ENCODE assay signal across 37 cellular contexts in genomic region chr5:150134198-150134588, GRCh38. TPM values are rescaled to one million over a fixed set of nuclear protein-coding genes. Genes with fewer than 3 reads are reported as not detected.
DNase-seq lines count a peak whose midpoint lies in the region; FAIRE-seq and TF ChIP-seq lines count a peak whose summit lies in the region.
"Had no signal": no experiment of that assay in that cellular context is flagged by ENCODE, and none has a peak within 500 bp of the region (broad histone marks: within the 10 kb centered on the region; RNA-seq: fewer than 3 reads in every experiment).

No MANE protein-coding gene starts in this region.

- no peaks in the 10 kb centered on the region for H3K9me1 ChIP-seq in endothelial cell of umbilical vein (replicated peaks; ENCODE audit: control insufficient read depth, extremely low read depth, insufficient read depth, low read length)

- H3K9me3 ChIP-seq in left ventricle myocardium inferior (replicated peaks) (no peaks in the 10 kb centered on the region), endothelial cell of umbilical vein (replicated peaks; ENCODE audit: control insufficient read depth, insufficient read depth, low read length) (no peaks in the 10 kb centered on the region), osteoblast (ENCODE audit: low read depth, low read length) (no peaks in the 10 kb centered on the region)
- H3K9me3 ChIP-seq: HAP-1, psoas muscle had no signal

- no peak for FAIRE-seq in endothelial cell of umbilical vein (lab: Jason Lieb, UNC)
- FAIRE-seq: GM12878, keratinocyte had no signal

- intact Hi-C loops in left ventricle myocardium inferior (cut with micrococcal nuclease) (no loop called here), cardiac septum (cut with DNase I) (loop anchor here (10.0 kb wide), 1 partner anchor 221 kb away; the partner anchor contains the start of gene TCOF1), endothelial cell of umbilical vein (cut with micrococcal nuclease) (loop anchor here (5.0 kb wide), 1 partner anchor 132 kb away; the partner anchor contains the start of genes HMGXB3 and TIGD6)

- H3K4me3 ChIP-seq in left ventricle myocardium inferior (no peak overlapping the region), endothelial cell of umbilical vein (replicated peaks in 1 of 3; ENCODE audit: insufficient read depth in 1 of 3, low read depth in 1 of 3, low read length in 3 of 3) (no peak overlapping the region), osteoblast (ENCODE audit: insufficient read depth, low read length) (no peak overlapping the region)
- H3K4me3 ChIP-seq: GM12878, HAP-1, psoas muscle had no signal

- no peaks in the 10 kb centered on the region for H4K20me1 ChIP-seq in endothelial cell of umbilical vein (replicated peaks; ENCODE audit: control insufficient read depth, extremely low read depth, insufficient read depth, low read length)
- H4K20me1 ChIP-seq in osteoblast (ENCODE audit: insufficient read depth, low read length): no peaks in the 10 kb centered on the region

- no peak overlapping the region for H3K4me2 ChIP-seq in endothelial cell of umbilical vein (ENCODE audit: insufficient read depth, low read length)
- H3K4me2 ChIP-seq in osteoblast (ENCODE audit: insufficient read depth, low read length): no peak overlapping the region

- DNase-seq in left ventricle myocardium inferior (no peak), cardiac septum (ENCODE audit: low spot score) (no peak), endothelial cell of umbilical vein (ENCODE audit: low read depth, low spot score) (peak; percentile 39), osteoblast (ENCODE audit: insufficient read length, low spot score, missing footprints) (peak; percentile 69), NCI-H526 (lab: John Stamatoyannopoulos, UW) (no peak), NCI-H146 treated with DMSO at 0.1 percent for 48 hours (lab: John Stamatoyannopoulos, UW; ENCODE audit: unreplicated experiment) (no peak), COLO829 (ENCODE audit: low spot score) (no peak), NCI-H2029 (lab: John Stamatoyannopoulos, UW) (no peak)
- DNase-seq: activated CD4-positive, alpha-beta T cell treated with anti-CD3 and anti-CD28 coated beads, Interleukin-2, amount 50 U/mL, for 48 hours; activated CD4-positive, CD25-positive, alpha-beta regulatory T cell treated with anti-CD3 and anti-CD28 coated beads, Interleukin-2, amount 50 U/mL, for 72 hours; activated gamma-delta T cell treated with Interleukin-2 at 50 U/mL for 16 hours; activated naive CD8-positive, alpha-beta T cell treated with anti-CD3 and anti-CD28 coated beads, Interleukin-2, amount 50 U/mL, for 24 hours; activated T-cell treated with anti-CD3 and anti-CD28 coated beads, Interleukin-2, amount 50 U/mL, for 48 hours; CD4-positive, alpha-beta T cell; cerebellar nuclear complex; EL; glutamatergic neuron; KG1; midbrain; naive B cell; NCI-H1105; NCI-H2081; NCI-H226; NCI-H69; nucleus accumbens; SHP77 treated with DMSO at 0.1 percent for 48 hours; stimulated activated CD4-positive, alpha-beta T cell treated with anti-CD3 and anti-CD28 coated beads, Interleukin-4, amount 100 ng/mL, for 24 hours had no signal

- BruUV-seq in endothelial cell of umbilical vein (replicated peaks; lab: Mats Ljungman, UMichigan): no TSS peak

- peaks cover 20% of the 10 kb centered on the region for H3K36me3 ChIP-seq in left ventricle myocardium inferior
- no peaks in the 10 kb centered on the region for H3K36me3 ChIP-seq in endothelial cell of umbilical vein (ENCODE audit: control insufficient read depth in 2 of 2, extremely low read depth in 1 of 2, insufficient read depth in 2 of 2, low read length in 2 of 2)
- peaks cover 73% of the 10 kb centered on the region for H3K36me3 ChIP-seq in osteoblast (ENCODE audit: insufficient read depth, low read length)
- H3K36me3 ChIP-seq: HAP-1 had no signal

- CTCF ChIA-PET in endothelial cell of umbilical vein (lab: Charles Lee): interaction anchor here (1.2 to 3.0 kb wide), 3 partner anchors 41 to 302 kb away, joined by 3 to 18 read pairs (median 7); no protein-coding TSS in a partner anchor

- no peak overlapping the region for H3K9ac ChIP-seq in endothelial cell of umbilical vein (replicated peaks; ENCODE audit: extremely low read depth, insufficient read depth, low read length)

- TF ChIP-seq CTCF in left ventricle myocardium inferior (IDR thresholded peaks at IDR 0.05; ENCODE audit: borderline replicate concordance) (no peak), endothelial cell of umbilical vein (IDR thresholded peaks at IDR 0.05; ENCODE audit: extremely low read depth in 1 of 2, insufficient read depth in 1 of 2, low read depth in 1 of 2, low read length in 2 of 2) (no peak), osteoblast (IDR thresholded peaks at IDR 0.05; ENCODE audit: extremely low read depth, low read depth, low read length) (no peak)

- peak overlapping the region; percentile 89 for H3K27ac ChIP-seq in left ventricle myocardium inferior (replicated peaks)
- no peak overlapping the region for H3K27ac ChIP-seq in endothelial cell of umbilical vein (ENCODE audit: insufficient read depth, low read depth, low read length)
- peak overlapping the region; percentile 60 for H3K27ac ChIP-seq in osteoblast (ENCODE audit: low read depth, low read length)
- H3K27ac ChIP-seq: HL-60, psoas muscle had no signal

- TF ChIP-seq POLR2A in endothelial cell of umbilical vein (IDR thresholded peaks at IDR 0.05; ENCODE audit: low read depth, low read length): no peak

- no peaks in the 10 kb centered on the region for H3K27me3 ChIP-seq in left ventricle myocardium inferior (ENCODE audit: low read depth)
- H3K27me3 ChIP-seq in endothelial cell of umbilical vein (ENCODE audit: control insufficient read depth in 2 of 2, insufficient read depth in 2 of 2, low read length in 2 of 2): peaks cover 0 to 6% of the 10 kb centered on the region in 2 experiments
- no peaks in the 10 kb centered on the region for H3K27me3 ChIP-seq in osteoblast (ENCODE audit: insufficient read depth, low read length)

- H3K4me1 ChIP-seq in left ventricle myocardium inferior: peaks cover 78% of the 10 kb centered on the region
- H3K4me1 ChIP-seq in endothelial cell of umbilical vein (ENCODE audit: control insufficient read depth, extremely low read depth, insufficient read depth, low read length): peaks cover 26% of the 10 kb centered on the region
- peaks cover 55% of the 10 kb centered on the region for H3K4me1 ChIP-seq in osteoblast (ENCODE audit: insufficient read depth, low read length)
- H3K4me1 ChIP-seq: HAP-1, psoas muscle had no signal

- POLR2A ChIA-PET in endothelial cell of umbilical vein (lab: Charles Lee): no interaction called here

- H2AFZ ChIP-seq in endothelial cell of umbilical vein (ENCODE audit: low read depth, low read length): no peak overlapping the region
- no peak overlapping the region for H2AFZ ChIP-seq in osteoblast (ENCODE audit: low read length)

- dilution Hi-C loops in endothelial cell of umbilical vein (cut with MboI; ENCODE audit: extremely low pct_ligation_motif_present, low sequenced_read_pairs): no loop called here

- H3K79me2 ChIP-seq in endothelial cell of umbilical vein (ENCODE audit: control insufficient read depth, insufficient read depth, low read length): no peaks in the 10 kb centered on the region
- H3K79me2 ChIP-seq in osteoblast (ENCODE audit: insufficient read depth, low read length): peaks cover 48% of the 10 kb centered on the region

RNA-seq across cellular contexts. Expression of gene PDGFRB, which starts 21.5 kb away (rescaled TPM):
- total RNA-seq in left ventricle myocardium inferior: 39.7 TPM
- total RNA-seq in cardiac septum: 54.6 TPM
- 1.0 and 1.7 TPM in 2 replicates for total RNA-seq in endothelial cell of umbilical vein
- polyA plus RNA-seq in endothelial cell of umbilical vein: 1.4 and 2.9 TPM in 2 replicates
- 1.5 TPM in 2 replicates for polyA plus RNA-seq in endothelial cell of umbilical vein (2011; cell fraction: cytosol; rRNA removed)
- 2.3 and 3.1 TPM in 2 replicates for polyA plus RNA-seq in endothelial cell of umbilical vein (2011; cell fraction: nucleus; rRNA removed)
- 0.29 and 0.93 TPM in 2 replicates for polyA plus RNA-seq in endothelial cell of umbilical vein (2012)
- 2.5 and 4.4 TPM in 2 replicates for polyA minus RNA-seq in endothelial cell of umbilical vein
- 1.7 TPM for polyA minus RNA-seq in endothelial cell of umbilical vein (2011; cell fraction: cytosol; rRNA and poly(A)+ RNA removed)
- polyA minus RNA-seq in endothelial cell of umbilical vein (2011; cell fraction: nucleus; rRNA and poly(A)+ RNA removed): 3.3 and 4.8 TPM in 2 replicates
- total RNA-seq in osteoblast: 531 and 567 TPM in 2 replicates
- total RNA-seq: CD4-positive, alpha-beta T cell had no signal

RNA-seq across cellular contexts. Expression of gene CDX1, which starts 32.4 kb away (rescaled TPM):
- total RNA-seq in left ventricle myocardium inferior (not detected), cardiac septum (0.16 TPM), endothelial cell of umbilical vein (not detected in 2 replicates), osteoblast (0.29 and 0.36 TPM in 2 replicates)
- polyA plus RNA-seq in endothelial cell of umbilical vein: not detected in 2 replicates
- polyA plus RNA-seq in endothelial cell of umbilical vein (2011; cell fraction: cytosol; rRNA removed): not detected in 2 replicates
- polyA plus RNA-seq in endothelial cell of umbilical vein (2011; cell fraction: nucleus; rRNA removed): not detected in 2 replicates
- polyA plus RNA-seq in endothelial cell of umbilical vein (2012): not detected in 2 replicates
- not detected in 2 replicates for polyA minus RNA-seq in endothelial cell of umbilical vein
- polyA minus RNA-seq in endothelial cell of umbilical vein (2011; cell fraction: cytosol; rRNA and poly(A)+ RNA removed): not detected
- not detected in 2 replicates for polyA minus RNA-seq in endothelial cell of umbilical vein (2011; cell fraction: nucleus; rRNA and poly(A)+ RNA removed)
- total RNA-seq: A172; CD4-positive, alpha-beta T cell; GM12878; lower leg skin; MCF 10A; psoas muscle; sciatic nerve; T-helper 2 cell treated with Interferon-gamma antibody and Interleukin-4, amounts not matched to agents 100 ng/mL and 5 ng/mL, for 36 hours had no signal
- polyA plus RNA-seq: GM12878, keratinocyte had no signal

RNA-seq across cellular contexts. Expression of gene CSF1R, which starts 47.8 kb away (rescaled TPM):
- total RNA-seq in left ventricle myocardium inferior (15.5 TPM), cardiac septum (11.9 TPM), endothelial cell of umbilical vein (not detected in 2 replicates), osteoblast (0.36 and 0.88 TPM in 2 replicates)
- not detected in 2 replicates for polyA plus RNA-seq in endothelial cell of umbilical vein
- not detected in 2 replicates for polyA plus RNA-seq in endothelial cell of umbilical vein (2011; cell fraction: cytosol; rRNA removed)
- not detected in 2 replicates for polyA plus RNA-seq in endothelial cell of umbilical vein (2011; cell fraction: nucleus; rRNA removed)
- polyA plus RNA-seq in endothelial cell of umbilical vein (2012): not detected in 2 replicates
- polyA minus RNA-seq in endothelial cell of umbilical vein: not detected in 2 replicates
- not detected for polyA minus RNA-seq in endothelial cell of umbilical vein (2011; cell fraction: cytosol; rRNA and poly(A)+ RNA removed)
- polyA minus RNA-seq in endothelial cell of umbilical vein (2011; cell fraction: nucleus; rRNA and poly(A)+ RNA removed): not detected in 2 replicates
- total RNA-seq: T-helper 2 cell treated with Interferon-gamma antibody and Interleukin-4, amounts not matched to agents 100 ng/mL and 5 ng/mL, for 36 hours had no signal
- polyA plus RNA-seq: keratinocyte had no signal

RNA-seq across cellular contexts. Expression of gene SLC6A7, which starts 55.7 kb away (rescaled TPM):
- not detected for total RNA-seq in left ventricle myocardium inferior
- not detected for total RNA-seq in cardiac septum
- not detected in 2 replicates for total RNA-seq in endothelial cell of umbilical vein
- not detected in 2 replicates for polyA plus RNA-seq in endothelial cell of umbilical vein
- not detected in 2 replicates for polyA plus RNA-seq in endothelial cell of umbilical vein (2011; cell fraction: cytosol; rRNA removed)
- polyA plus RNA-seq in endothelial cell of umbilical vein (2011; cell fraction: nucleus; rRNA removed): not detected in 2 replicates
- not detected in 2 replicates for polyA plus RNA-seq in endothelial cell of umbilical vein (2012)
- not detected in 2 replicates for polyA minus RNA-seq in endothelial cell of umbilical vein
- not detected for polyA minus RNA-seq in endothelial cell of umbilical vein (2011; cell fraction: cytosol; rRNA and poly(A)+ RNA removed)
- not detected in 2 replicates for polyA minus RNA-seq in endothelial cell of umbilical vein (2011; cell fraction: nucleus; rRNA and poly(A)+ RNA removed)
- under 0.01 TPM in 1 of 2 replicates, not detected in the other for total RNA-seq in osteoblast
- total RNA-seq: A172; CD4-positive, alpha-beta T cell; MCF 10A; psoas muscle; sciatic nerve; T-helper 2 cell treated with Interferon-gamma antibody and Interleukin-4, amounts not matched to agents 100 ng/mL and 5 ng/mL, for 36 hours had no signal
- polyA plus RNA-seq: keratinocyte, psoas muscle had no signal

Comparison
In these comparisons a context has a peak if more than half of its experiments do, and no peak if none do; other contexts are left out.
1. DNase-seq: peak in endothelial cell of umbilical vein (single experiment) and osteoblast (single experiment); none in left ventricle myocardium inferior (single experiment), cardiac septum (single experiment), NCI-H526 (0 of 2), NCI-H146 treated with DMSO at 0.1 percent for 48 hours (single experiment), COLO829 (single experiment) and NCI-H2029 (single experiment).
2. RNA of gene PDGFRB, which starts 21.5 kb away (total RNA-seq): 531 to 567 TPM in osteoblast, 54.6 TPM in cardiac septum (single experiment) and 39.7 TPM in left ventricle myocardium inferior (single experiment); 1.0 to 1.7 TPM in endothelial cell of umbilical vein; every median in the first group is over 10 times any median in the second.